In the genomic region with DNA sequence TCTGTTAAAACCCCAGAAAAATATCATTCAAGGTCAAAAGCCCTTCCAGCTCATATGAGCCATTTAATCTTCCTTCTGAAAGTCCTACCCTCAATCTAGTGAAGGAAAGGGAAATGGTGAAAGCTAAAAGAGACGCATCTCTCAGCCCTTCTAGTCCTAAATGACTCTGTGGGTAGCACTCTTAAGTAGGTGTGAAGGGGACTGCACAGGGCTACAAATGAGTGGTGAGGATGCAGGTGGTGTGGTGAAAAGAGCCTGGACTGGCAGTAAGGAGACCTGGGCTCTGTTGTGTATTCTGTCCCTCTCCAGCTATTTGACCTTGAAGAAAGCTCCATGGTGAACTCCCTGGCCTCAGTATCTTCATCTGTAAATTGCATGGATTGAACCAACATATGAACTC, we compare ENCODE assay signal across 27 cellular contexts.
"Had no signal": no experiment of that assay in that cellular context is flagged by ENCODE, and none has a peak within 500 bp of the region (broad histone marks: within the 10 kb centered on the region; RNA-seq: fewer than 3 reads in every experiment).

No MANE protein-coding gene starts in this region.

- H3K27me3 ChIP-seq: body of pancreas, ovary had no signal

- H3K9me3 ChIP-seq: body of pancreas, colonic mucosa, left ventricle myocardium inferior, mucosa of descending colon, ovary, prostate gland, tibial nerve had no signal

- H3K36me3 ChIP-seq: colonic mucosa, left ventricle myocardium inferior, ovary, prostate gland, tibial nerve had no signal

- H3K4me1 Mint-ChIP-seq: activated naive CD4-positive, alpha-beta T cell treated with anti-CD3 and anti-CD28 coated beads, Interleukin-2, amount 50 U/mL, for 24 hours had no signal

- H3K27ac ChIP-seq: body of pancreas, colonic mucosa, left ventricle myocardium inferior, ovary, prostate gland, skin epidermis, tibial nerve, VCaP had no signal

- H3K9me3 Mint-ChIP-seq: activated naive CD4-positive, alpha-beta T cell treated with anti-CD3 and anti-CD28 coated beads, Interleukin-2, amount 50 U/mL, for 24 hours; activated T-helper 1 cell treated with anti-CD3 and anti-CD28 coated beads, Interleukin-12 subunit alpha, Interleukin-12 subunit beta, Interleukin-2, Interleukin-4 antibody, amounts not matched to agents 30 ng/mL and 10 ng/mL and 1 ng/mL, durations not matched to agents 14 hours and 24 hours and 36 hours; stimulated activated naive B cell treated with anti-CD40 and anti-IgM and Interleukin-4, amounts not matched to agents 10 μg/mL and 1 μg/mL and 100 μg/mL, for 72 hours had no signal

- H3K27me3 Mint-ChIP-seq: activated naive CD4-positive, alpha-beta T cell treated with anti-CD3 and anti-CD28 coated beads, Interleukin-2, amount 50 U/mL, for 24 hours had no signal

- ATAC-seq: body of pancreas, mucosa of descending colon, sciatic nerve had no signal

- H3K4me1 ChIP-seq: body of pancreas, colonic mucosa, left ventricle myocardium inferior, prostate gland, tibial nerve had no signal

- H3K4me3 ChIP-seq: body of pancreas, colonic mucosa, left ventricle myocardium inferior, lung, mucosa of descending colon, ovary, prostate gland, skin epidermis, tibial nerve had no signal

- H3K36me3 Mint-ChIP-seq: activated naive CD4-positive, alpha-beta T cell treated with anti-CD3 and anti-CD28 coated beads, Interleukin-2, amount 50 U/mL, for 24 hours; stimulated activated naive B cell treated with anti-CD40 and anti-IgM and Interleukin-4, amounts not matched to agents 10 μg/mL and 1 μg/mL and 100 μg/mL, for 72 hours had no signal

- DNase-seq: activated CD4-positive, alpha-beta T cell treated with anti-CD3 and anti-CD28 coated beads for 48 hours; activated gamma-delta T cell; activated T-cell treated with anti-CD3 and anti-CD28 coated beads, Interleukin-2, amount 50 U/mL, for 1 hour; anterior cingulate cortex; body of pancreas; cerebellar nuclear complex; colonic mucosa; effector CD8-positive, alpha-beta T cell; glutamatergic neuron; islet precursor cell; left ventricle myocardium inferior; mucosa of descending colon; ovary; retina; stimulated activated CD4-positive, alpha-beta T cell treated with anti-CD3 and anti-CD28 coated beads, Interleukin-12 subunit alpha, Interleukin-12 subunit beta, amount 100 ng/mL, for 4 hours; stimulated activated CD4-positive, alpha-beta T cell treated with anti-CD3 and anti-CD28 coated beads, Interleukin-4, amount 100 ng/mL, for 4 hours; stimulated activated CD8-positive, alpha-beta memory T cell treated with anti-CD3 and anti-CD28 coated beads, Interleukin-4, amount 100 ng/mL, for 48 hours; stimulated activated naive B cell treated with anti-CD40 and anti-IgM and Interleukin-4, amounts not matched to agents 10 μg/mL and 1 μg/mL and 100 μg/mL, for 72 hours had no signal

- H3K4me3 Mint-ChIP-seq: activated naive CD4-positive, alpha-beta T cell treated with anti-CD3 and anti-CD28 coated beads, Interleukin-2, amount 50 U/mL, for 24 hours; activated T-helper 1 cell treated with anti-CD3 and anti-CD28 coated beads, Interleukin-12 subunit alpha, Interleukin-12 subunit beta, Interleukin-2, Interleukin-4 antibody, amounts not matched to agents 30 ng/mL and 10 ng/mL and 1 ng/mL, durations not matched to agents 14 hours and 24 hours and 36 hours; stimulated activated naive B cell treated with anti-CD40 and anti-IgM and Interleukin-4, amounts not matched to agents 10 μg/mL and 1 μg/mL and 100 μg/mL, for 72 hours had no signal

- FAIRE-seq: frontal cortex had no signal

- H3K27ac Mint-ChIP-seq: activated naive CD4-positive, alpha-beta T cell treated with anti-CD3 and anti-CD28 coated beads, Interleukin-2, amount 50 U/mL, for 24 hours; activated T-helper 1 cell treated with anti-CD3 and anti-CD28 coated beads, Interleukin-12 subunit alpha, Interleukin-12 subunit beta, Interleukin-2, Interleukin-4 antibody, amounts not matched to agents 30 ng/mL and 10 ng/mL and 1 ng/mL, durations not matched to agents 14 hours and 24 hours and 36 hours; stimulated activated naive B cell treated with anti-CD40 and anti-IgM and Interleukin-4, amounts not matched to agents 10 μg/mL and 1 μg/mL and 100 μg/mL, for 72 hours had no signal
